ENCODE assay signal across 1 cellular context in the genomic region with DNA sequence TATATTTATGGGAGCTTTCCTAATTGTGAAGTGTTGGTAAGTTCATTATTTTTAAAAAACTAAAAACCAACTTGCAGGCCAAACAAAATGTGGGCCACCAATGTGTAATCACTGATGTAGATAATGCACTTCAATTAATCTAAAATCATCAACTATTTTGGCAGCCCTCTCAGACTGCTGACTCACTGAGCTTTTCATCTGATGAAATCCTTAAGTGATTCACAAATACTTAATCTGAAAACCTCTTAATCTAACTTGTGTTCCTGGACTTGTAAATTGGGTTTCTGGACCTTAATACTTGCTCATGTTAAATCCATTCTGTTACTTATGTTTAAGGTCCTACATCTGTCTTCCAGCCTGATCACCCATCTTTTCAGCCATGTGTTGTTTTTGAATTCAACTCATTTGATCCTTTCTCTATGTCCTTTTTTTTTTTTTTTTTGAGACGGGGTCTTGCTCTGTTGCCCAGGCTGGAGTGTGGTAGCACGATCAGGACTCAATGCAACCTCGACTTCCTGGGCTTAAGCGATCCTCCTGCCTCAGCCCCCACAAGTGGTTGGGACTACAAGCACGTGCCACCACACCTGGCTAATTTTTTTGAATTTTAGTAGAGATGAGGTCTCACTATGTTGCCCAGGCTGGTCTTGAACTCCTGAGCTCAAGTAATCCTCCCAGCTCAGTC.
TF ChIP-seq lines count a peak whose summit lies in the region.

No MANE protein-coding gene starts in this region.

TF ChIP-seq in K562, 482 proteins besides CTCF, POLR2A, EP300 and RAD21 (continued from another document):
- TF ChIP-seq, protein P1, sequence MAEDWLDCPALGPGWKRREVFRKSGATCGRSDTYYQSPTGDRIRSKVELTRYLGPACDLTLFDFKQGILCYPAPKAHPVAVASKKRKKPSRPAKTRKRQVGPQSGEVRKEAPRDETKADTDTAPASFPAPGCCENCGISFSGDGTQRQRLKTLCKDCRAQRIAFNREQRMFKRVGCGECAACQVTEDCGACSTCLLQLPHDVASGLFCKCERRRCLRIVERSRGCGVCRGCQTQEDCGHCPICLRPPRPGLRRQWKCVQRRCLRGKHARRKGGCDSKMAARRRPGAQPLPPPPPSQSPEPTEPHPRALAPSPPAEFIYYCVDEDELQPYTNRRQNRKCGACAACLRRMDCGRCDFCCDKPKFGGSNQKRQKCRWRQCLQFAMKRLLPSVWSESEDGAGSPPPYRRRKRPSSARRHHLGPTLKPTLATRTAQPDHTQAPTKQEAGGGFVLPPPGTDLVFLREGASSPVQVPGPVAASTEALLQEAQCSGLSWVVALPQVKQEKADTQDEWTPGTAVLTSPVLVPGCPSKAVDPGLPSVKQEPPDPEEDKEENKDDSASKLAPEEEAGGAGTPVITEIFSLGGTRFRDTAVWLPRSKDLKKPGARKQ (CRISPR knock-in tag; IDR thresholded peaks at IDR 0.05): no peak
- TF ChIP-seq FIP1L1 (IDR thresholded peaks at IDR 0.05; ENCODE audit: low read depth, low read length, poor library complexity, severe bottlenecking): no peak
- TF ChIP-seq BRD9 (IDR thresholded peaks at IDR 0.05; ENCODE audit: low read depth, partially characterized antibody): no peak
- no peak for TF ChIP-seq MTA3 (IDR thresholded peaks at IDR 0.05; ENCODE audit: borderline replicate concordance)
- TF ChIP-seq TAF1 (IDR thresholded peaks at IDR 0.05; ENCODE audit: control insufficient read depth, extremely low read depth, insufficient read depth, low read length, severe bottlenecking): no peak
- no peak for TF ChIP-seq FOXP1 (CRISPR knock-in tag; IDR thresholded peaks at IDR 0.05)
- TF ChIP-seq ATF3 (IDR thresholded peaks at IDR 0.05): peak; percentile 34; the same call in 1 of the 2 replicates
- no peak for TF ChIP-seq ATF3 (CRISPR knock-in tag; conservative IDR thresholded peaks at IDR 0.05)
- TF ChIP-seq HMG20A (CRISPR knock-in tag; conservative IDR thresholded peaks at IDR 0.05): no peak
- no peak for TF ChIP-seq CHD4 (IDR thresholded peaks at IDR 0.05; ENCODE audit: insufficient read depth, insufficient replicate concordance, low read depth, low read length, poor library complexity, severe bottlenecking)
- no peak for TF ChIP-seq PHB2 (IDR thresholded peaks at IDR 0.05; ENCODE audit: low read depth)
- TF ChIP-seq CBX1 (IDR thresholded peaks at IDR 0.05; ENCODE audit: low read depth): no peak
- TF ChIP-seq SIN3A (IDR thresholded peaks at IDR 0.05; ENCODE audit: borderline replicate concordance in 2 of 2, control insufficient read depth in 1 of 2, low read depth in 2 of 2, low read length in 2 of 2): no peak
- TF ChIP-seq ZNF639 (CRISPR knock-in tag; conservative IDR thresholded peaks at IDR 0.05 in 1 of 2, IDR thresholded peaks at IDR 0.05 in 1 of 2): no peak
- TF ChIP-seq ZNF589 (CRISPR knock-in tag; IDR thresholded peaks at IDR 0.05; ENCODE audit: low read depth): no peak
- TF ChIP-seq, protein P2, sequence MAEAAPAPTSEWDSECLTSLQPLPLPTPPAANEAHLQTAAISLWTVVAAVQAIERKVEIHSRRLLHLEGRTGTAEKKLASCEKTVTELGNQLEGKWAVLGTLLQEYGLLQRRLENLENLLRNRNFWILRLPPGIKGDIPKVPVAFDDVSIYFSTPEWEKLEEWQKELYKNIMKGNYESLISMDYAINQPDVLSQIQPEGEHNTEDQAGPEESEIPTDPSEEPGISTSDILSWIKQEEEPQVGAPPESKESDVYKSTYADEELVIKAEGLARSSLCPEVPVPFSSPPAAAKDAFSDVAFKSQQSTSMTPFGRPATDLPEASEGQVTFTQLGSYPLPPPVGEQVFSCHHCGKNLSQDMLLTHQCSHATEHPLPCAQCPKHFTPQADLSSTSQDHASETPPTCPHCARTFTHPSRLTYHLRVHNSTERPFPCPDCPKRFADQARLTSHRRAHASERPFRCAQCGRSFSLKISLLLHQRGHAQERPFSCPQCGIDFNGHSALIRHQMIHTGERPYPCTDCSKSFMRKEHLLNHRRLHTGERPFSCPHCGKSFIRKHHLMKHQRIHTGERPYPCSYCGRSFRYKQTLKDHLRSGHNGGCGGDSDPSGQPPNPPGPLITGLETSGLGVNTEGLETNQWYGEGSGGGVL (CRISPR knock-in tag; IDR thresholded peaks at IDR 0.05): no peak
- no peak for TF ChIP-seq NONO (IDR thresholded peaks at IDR 0.05; ENCODE audit: low read depth in 2 of 2, low read length in 1 of 2)
- TF ChIP-seq NFE2 (IDR thresholded peaks at IDR 0.05; ENCODE audit: low read depth): peak; percentile 82
- peak; percentile 57; the same call in 1 of the 2 replicates for TF ChIP-seq ZNF316 (IDR thresholded peaks at IDR 0.05)
- TF ChIP-seq PYGO2 (tag; IDR thresholded peaks at IDR 0.05): no peak
- TF ChIP-seq PATZ1 (CRISPR knock-in tag; IDR thresholded peaks at IDR 0.05; ENCODE audit: borderline replicate concordance): no peak
- TF ChIP-seq ZNF121 (CRISPR knock-in tag; conservative IDR thresholded peaks at IDR 0.05): peak; percentile 94
- no peak for TF ChIP-seq LEF1 (IDR thresholded peaks at IDR 0.05)
- no peak for TF ChIP-seq PURB (CRISPR knock-in tag; IDR thresholded peaks at IDR 0.05; ENCODE audit: low read depth)
- no peak for TF ChIP-seq FOXJ3 (CRISPR knock-in tag; IDR thresholded peaks at IDR 0.05)
- TF ChIP-seq ZNF124 (CRISPR knock-in tag; IDR thresholded peaks at IDR 0.05): no peak
- TF ChIP-seq MEIS2 (IDR thresholded peaks at IDR 0.05; ENCODE audit: partially characterized antibody): peak; percentile 75
- TF ChIP-seq THRB (CRISPR knock-in tag; conservative IDR thresholded peaks at IDR 0.05): no peak
- TF ChIP-seq FOSL1 (tag; conservative IDR thresholded peaks at IDR 0.05): peak; percentile 73
- no peak for TF ChIP-seq HMGN3 (IDR thresholded peaks at IDR 0.05; ENCODE audit: borderline replicate concordance, extremely low read depth, insufficient read length, low read depth, low read length)
- TF ChIP-seq, protein P3, sequence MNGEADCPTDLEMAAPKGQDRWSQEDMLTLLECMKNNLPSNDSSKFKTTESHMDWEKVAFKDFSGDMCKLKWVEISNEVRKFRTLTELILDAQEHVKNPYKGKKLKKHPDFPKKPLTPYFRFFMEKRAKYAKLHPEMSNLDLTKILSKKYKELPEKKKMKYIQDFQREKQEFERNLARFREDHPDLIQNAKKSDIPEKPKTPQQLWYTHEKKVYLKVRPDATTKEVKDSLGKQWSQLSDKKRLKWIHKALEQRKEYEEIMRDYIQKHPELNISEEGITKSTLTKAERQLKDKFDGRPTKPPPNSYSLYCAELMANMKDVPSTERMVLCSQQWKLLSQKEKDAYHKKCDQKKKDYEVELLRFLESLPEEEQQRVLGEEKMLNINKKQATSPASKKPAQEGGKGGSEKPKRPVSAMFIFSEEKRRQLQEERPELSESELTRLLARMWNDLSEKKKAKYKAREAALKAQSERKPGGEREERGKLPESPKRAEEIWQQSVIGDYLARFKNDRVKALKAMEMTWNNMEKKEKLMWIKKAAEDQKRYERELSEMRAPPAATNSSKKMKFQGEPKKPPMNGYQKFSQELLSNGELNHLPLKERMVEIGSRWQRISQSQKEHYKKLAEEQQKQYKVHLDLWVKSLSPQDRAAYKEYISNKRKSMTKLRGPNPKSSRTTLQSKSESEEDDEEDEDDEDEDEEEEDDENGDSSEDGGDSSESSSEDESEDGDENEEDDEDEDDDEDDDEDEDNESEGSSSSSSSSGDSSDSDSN (IDR thresholded peaks at IDR 0.05; ENCODE audit: borderline replicate concordance in 1 of 2, low read depth in 2 of 2, low read length in 2 of 2): no peak
- no peak for TF ChIP-seq ETS1 (conservative IDR thresholded peaks at IDR 0.05; ENCODE audit: control insufficient read depth, low read depth, low read length)
- no peak for TF ChIP-seq PRPF4 (IDR thresholded peaks at IDR 0.05; ENCODE audit: insufficient read depth, low read depth, low read length, poor library complexity, severe bottlenecking)
- no peak for TF ChIP-seq ZNF785 (CRISPR knock-in tag; IDR thresholded peaks at IDR 0.05)
- TF ChIP-seq ZNF184 (CRISPR knock-in tag; IDR thresholded peaks at IDR 0.05): no peak
